ENCODE assay signal across 1 cellular context in genomic region chr6:30556964-30557682, GRCh38.
A peak's percentile ranks its signal among the peaks of the same experiment; 100 is the strongest.
TF ChIP-seq lines count a peak whose summit lies in the region.

TSS of gene PRR3 (plus strand) at chr6:30557295. CDS start at chr6:30557345, 50 bp downstream.

TF ChIP-seq in HepG2, 621 proteins besides CTCF, POLR2A, EP300 and RAD21 (continued from another document and continues in another):
- TF ChIP-seq ZNF770 (CRISPR knock-in tag; IDR thresholded peaks at IDR 0.05) (0 out of 2 replicates have a peak, but pooled peaks have one; percentile 17), ZNF331 (CRISPR knock-in tag; IDR thresholded peaks at IDR 0.05) (peak; percentile 48; the same call in 1 of the 2 replicates), RFX1 (IDR thresholded peaks at IDR 0.05) (peak; percentile 92; the same call in 1 of the 2 replicates), KDM6A (CRISPR knock-in tag; IDR thresholded peaks at IDR 0.05; ENCODE audit: low read depth) (no peak), ARID5B (CRISPR knock-in tag; IDR thresholded peaks at IDR 0.05) (peak; percentile 64), NFRKB (IDR thresholded peaks at IDR 0.05) (peak; percentile 59; the same call in 1 of the 2 replicates), ARNT2 (CRISPR knock-in tag; IDR thresholded peaks at IDR 0.05; ENCODE audit: low read depth) (peak; percentile 88), ZNF639 (CRISPR knock-in tag; conservative IDR thresholded peaks at IDR 0.05) (peak; percentile 75), TFDP1 (CRISPR knock-in tag; IDR thresholded peaks at IDR 0.05; ENCODE audit: borderline replicate concordance) (peak; percentile 96), HNF4G (IDR thresholded peaks at IDR 0.05; ENCODE audit: borderline replicate concordance, low read depth, low read length) (no peak), HNF4G (CRISPR knock-in tag; IDR thresholded peaks at IDR 0.05; ENCODE audit: borderline replicate concordance, low read depth) (no peak), ZFP41 (CRISPR knock-in tag; IDR thresholded peaks at IDR 0.05; ENCODE audit: borderline replicate concordance) (peak; percentile 95), ZNF740 (CRISPR knock-in tag; IDR thresholded peaks at IDR 0.05) (0 out of 2 replicates have a peak, but pooled peaks have one; percentile 49), TEF (CRISPR knock-in tag; IDR thresholded peaks at IDR 0.05) (peak; percentile 74; the same call in 1 of the 2 replicates), ZNF7 (CRISPR knock-in tag; IDR thresholded peaks at IDR 0.05) (peak; percentile 14; the same call in 1 of the 2 replicates), HCFC1 (IDR thresholded peaks at IDR 0.05; ENCODE audit: low read depth, low read length) (peak; percentile 53; the same call in 1 of the 2 replicates), ZNF564 (CRISPR knock-in tag; IDR thresholded peaks at IDR 0.05) (peak; percentile 92), MYC (CRISPR knock-in tag; IDR thresholded peaks at IDR 0.05; ENCODE audit: borderline replicate concordance) (peak; percentile 99), RBM39 (IDR thresholded peaks at IDR 0.05; ENCODE audit: low read depth, low read length, poor library complexity, severe bottlenecking) (peak; percentile 86), ZNF577 (CRISPR knock-in tag; IDR thresholded peaks at IDR 0.05; ENCODE audit: borderline replicate concordance, low read depth) (peak; percentile 92), ZNF446 (CRISPR knock-in tag; IDR thresholded peaks at IDR 0.05) (peak; percentile 84; the same call in 1 of the 2 replicates), TARDBP (CRISPR knock-in tag; IDR thresholded peaks at IDR 0.05) (peak; percentile 89; the same call in 1 of the 2 replicates), NR2F1 (CRISPR knock-in tag; IDR thresholded peaks at IDR 0.05) (no peak), JUND (CRISPR knock-in tag; IDR thresholded peaks at IDR 0.05) (peak; percentile 90), EEA1 (CRISPR knock-in tag; IDR thresholded peaks at IDR 0.05; ENCODE audit: borderline replicate concordance) (peak; percentile 37; the same call in 1 of the 2 replicates), MTA1 (CRISPR knock-in tag; IDR thresholded peaks at IDR 0.05; ENCODE audit: borderline replicate concordance) (peak; percentile 94; the same call in 1 of the 2 replicates), SMYD3 (CRISPR knock-in tag; IDR thresholded peaks at IDR 0.05) (peak; percentile 93), SOX6 (IDR thresholded peaks at IDR 0.05) (no peak), SOX6 (CRISPR knock-in tag; IDR thresholded peaks at IDR 0.05) (peak; percentile 71), JUNB (CRISPR knock-in tag; IDR thresholded peaks at IDR 0.05; ENCODE audit: borderline replicate concordance) (peak; percentile 87), PREB (CRISPR knock-in tag; IDR thresholded peaks at IDR 0.05) (no peak), CREM (IDR thresholded peaks at IDR 0.05) (peak; percentile 98), CREM (CRISPR knock-in tag; IDR thresholded peaks at IDR 0.05) (peak; percentile 78), ZBTB37 (CRISPR knock-in tag; IDR thresholded peaks at IDR 0.05) (0 out of 2 replicates have a peak, but pooled peaks have one; percentile 2), THAP11 (CRISPR knock-in tag; IDR thresholded peaks at IDR 0.05) (peak; percentile 93), SP2 (CRISPR knock-in tag; IDR thresholded peaks at IDR 0.05) (peak; percentile 79), THYN1 (CRISPR knock-in tag; IDR thresholded peaks at IDR 0.05; ENCODE audit: borderline replicate concordance, low read depth) (0 out of 2 replicates have a peak, but pooled peaks have one; percentile 16), REST (IDR thresholded peaks at IDR 0.05; ENCODE audit: borderline replicate concordance in 1 of 2, low read depth in 1 of 2, low read length in 2 of 2) (peak in 1 of 2 experiments; percentile 69; a peak in 1 of 4 replicates)
